ENCODE assay signal across 11 cellular contexts in genomic region chr2:168802825-168803726, GRCh38. TPM values are rescaled to one million over a fixed set of nuclear protein-coding genes. Genes with fewer than 3 reads are reported as not detected.
DNase-seq lines count a peak whose midpoint lies in the region; ATAC-seq and TF ChIP-seq lines count a peak whose summit lies in the region.
"Had no signal": no experiment of that assay in that cellular context is flagged by ENCODE, and none has a peak within 500 bp of the region (broad histone marks: within the 10 kb centered on the region; RNA-seq: fewer than 3 reads in every experiment).

No MANE protein-coding gene starts in this region.

- H3K27ac ChIP-seq in cardiac muscle cell (peak overlapping the region; percentile 67), esophagus muscularis mucosa (replicated peaks in 1 of 4) (peak overlapping the region in 3 of 4 donors; percentile 46 to 53 (median 50)), ovary (peak overlapping the region in 1 of 2 donors; percentile 70), urinary bladder (ENCODE audit: low read depth) (no peak overlapping the region)

- H3K4me1 ChIP-seq in cardiac muscle cell (ENCODE audit: low read depth) (peaks cover 14% of the 10 kb centered on the region), esophagus muscularis mucosa (peaks cover 0 to 18% (median 0%) of the 10 kb centered on the region in 4 donors), ovary (ENCODE audit: insufficient read depth) (peaks cover 7% of the 10 kb centered on the region), urinary bladder (ENCODE audit: insufficient read depth) (no peaks in the 10 kb centered on the region)

- TF ChIP-seq EP300 in esophagus muscularis mucosa (IDR thresholded peaks at IDR 0.05) (no peak), ovary (IDR thresholded peaks at IDR 0.05) (no peak)

- WGBS in esophagus muscularis mucosa = 84% methylated on average over 5 of the region's 5 CpGs
- 21 to 32% (median 31%) methylated on average over 5 of the region's 5 CpGs for WGBS in ovary, 3 donors
- WGBS in urinary bladder = 49% methylated on average over 5 of the region's 5 CpGs

- H3K4me3 ChIP-seq in cardiac muscle cell (no peak overlapping the region), esophagus muscularis mucosa (peak overlapping the region; percentile 30 to 48 (median 30)), ovary (peak overlapping the region; percentile 12), urinary bladder (ENCODE audit: low read depth, low read length) (peak overlapping the region; percentile 29)

- H3K36me3 ChIP-seq in cardiac muscle cell = no peaks in the 10 kb centered on the region
- H3K36me3 ChIP-seq in esophagus muscularis mucosa = no peaks in the 10 kb centered on the region
- no peaks in the 10 kb centered on the region for H3K36me3 ChIP-seq in ovary
- H3K36me3 ChIP-seq in urinary bladder (ENCODE audit: insufficient read depth) = no peaks in the 10 kb centered on the region

- ATAC-seq in GM19452 (IDR thresholded peaks at IDR 0.05; ENCODE audit: unreplicated experiment) = no peak
- no peak for ATAC-seq in HG02623 (IDR thresholded peaks at IDR 0.05; ENCODE audit: unreplicated experiment)

- TF ChIP-seq POLR2A in esophagus muscularis mucosa (IDR thresholded peaks at IDR 0.05; ENCODE audit: low read depth) (no peak), ovary (IDR thresholded peaks at IDR 0.05) (no peak)

- no peak for DNase-seq in cardiac muscle cell (ENCODE audit: low read depth in 1 of 2, low spot score in 1 of 2)
- DNase-seq in cardiac septum (ENCODE audit: low spot score) = no peak
- DNase-seq in esophagus muscularis mucosa (ENCODE audit: extremely low spot score) = no peak
- no peak for DNase-seq in ovary
- DNase-seq in NCI-H446 (lab: John Stamatoyannopoulos, UW) = no peak
- DNase-seq: DMS79 treated with DMSO at 0.1 percent for 48 hours, MM.1S, NCI-H510A had no signal

- H3K27me3 ChIP-seq in cardiac muscle cell (no peaks in the 10 kb centered on the region), esophagus muscularis mucosa (no peaks in the 10 kb centered on the region), ovary (no peaks in the 10 kb centered on the region)

- no peak for TF ChIP-seq CTCF in cardiac muscle cell (IDR thresholded peaks at IDR 0.05; ENCODE audit: low read depth, low read length)
- TF ChIP-seq CTCF in esophagus muscularis mucosa (IDR thresholded peaks at IDR 0.05) = no peak
- no peak for TF ChIP-seq CTCF in ovary (IDR thresholded peaks at IDR 0.05)

- intact Hi-C loops in cardiac septum (cut with DNase I) = no loop called here
- intact Hi-C loops in esophagus muscularis mucosa (cut with DNase I) = no loop called here
- intact Hi-C loops in ovary (cut with DNase I) = no loop called here

- H3K9me3 ChIP-seq in cardiac muscle cell (ENCODE audit: low read depth) = no peaks in the 10 kb centered on the region
- no peaks in the 10 kb centered on the region for H3K9me3 ChIP-seq in esophagus muscularis mucosa
- H3K9me3 ChIP-seq in ovary = no peaks in the 10 kb centered on the region

RNA-seq across cellular contexts. Expression of gene NOSTRIN, which starts 0.6 kb away (rescaled TPM):
- 0.49 and 0.92 TPM in 2 replicates for total RNA-seq in cardiac muscle cell
- 2.9 and 3.6 TPM in 2 replicates for polyA plus RNA-seq in cardiac muscle cell
- 8.9 TPM for total RNA-seq in cardiac septum
- 10 to 100 TPM in 3 of 4 donors, 1 to 10 TPM in 1; 6.6 to 21.5 (median 16.2) TPM for total RNA-seq in esophagus muscularis mucosa
- 10 to 100 TPM in 6 of 7 donors, 1 to 10 TPM in 1; 10.0 to 29.8 (median 19.7) TPM for total RNA-seq in ovary
- polyA plus RNA-seq in ovary = 10 to 100 TPM; 21.8 to 28.7 TPM
- total RNA-seq in urinary bladder = 30.9 TPM
- polyA plus RNA-seq in urinary bladder = 10.6 TPM
